34 cellular contexts compared by ENCODE assay signal in genomic region chr6:6176829-6177228, GRCh38.
"Had no signal": no experiment of that assay in that cellular context is flagged by ENCODE, and none has a peak within 500 bp of the region (broad histone marks: within the 10 kb centered on the region; RNA-seq: fewer than 3 reads in every experiment).

No MANE protein-coding gene starts in this region.

- H3K4me3 ChIP-seq: adrenal gland, body of pancreas, coronary artery, esophagus muscularis mucosa, gastrocnemius medialis had no signal

- H3K9me3 Mint-ChIP-seq: activated B cell treated with CpG ODN at 0.5 μM for 24 hours; activated naive CD4-positive, alpha-beta T cell treated with anti-CD3 and anti-CD28 coated beads for 36 hours; activated naive CD4-positive, alpha-beta T cell treated with anti-CD3 and anti-CD28 coated beads, Interleukin-2, amount 50 U/mL, for 24 hours; activated naive CD8-positive, alpha-beta T cell treated with anti-CD3 and anti-CD28 coated beads for 36 hours; activated naive CD8-positive, alpha-beta T cell treated with anti-CD3 and anti-CD28 coated beads, Interleukin-2, amount 50 U/mL, for 24 hours; activated T-helper 1 cell treated with anti-CD3 and anti-CD28 coated beads, Interleukin-12 subunit alpha, Interleukin-12 subunit beta, Interleukin-2, Interleukin-4 antibody, amounts not matched to agents 30 ng/mL and 10 ng/mL and 1 ng/mL, durations not matched to agents 14 hours and 24 hours and 36 hours; activated T-helper 2 cell treated with anti-CD3 and anti-CD28 coated beads, Interferon-gamma antibody, Interleukin-2, Interleukin-4, amounts not matched to agents 10 μg/mL and 5 μg/mL and 100 μg/mL, durations not matched to agents 14 hours and 24 hours and 36 hours; dendritic cell treated with granulocyte-macrophage colony-stimulating factor and Interleukin-4, amounts not matched to agents 40 ng/mL and 50 ng/mL, for 4 days; effector memory CD8-positive, alpha-beta T cell; T-helper 2 cell treated with Interferon-gamma antibody and Interleukin-4, amounts not matched to agents 5 μg/mL and 100 μg/mL, for 36 hours had no signal

- H3K36me3 ChIP-seq: adrenal gland, esophagus muscularis mucosa, gastrocnemius medialis, WERI-Rb-1 had no signal

- H3K27me3 Mint-ChIP-seq: dendritic cell treated with granulocyte-macrophage colony-stimulating factor and Interleukin-4, amounts not matched to agents 40 ng/mL and 50 ng/mL, for 4 days had no signal

- H3K4me1 Mint-ChIP-seq: activated B cell treated with CpG ODN at 0.5 μM for 24 hours; activated CD8-positive, alpha-beta memory T cell treated with anti-CD3 and anti-CD28 coated beads, Interleukin-2, amount 10 ng/mL, durations not matched to agents 7 days and 5 days; activated naive CD4-positive, alpha-beta T cell treated with anti-CD3 and anti-CD28 coated beads, Interleukin-2, amount 50 U/mL, for 24 hours; activated naive CD8-positive, alpha-beta T cell treated with anti-CD3 and anti-CD28 coated beads for 36 hours; activated naive CD8-positive, alpha-beta T cell treated with anti-CD3 and anti-CD28 coated beads, Interleukin-2, amount 50 U/mL, for 24 hours; T-helper 17 cell had no signal

- H3K9me3 ChIP-seq: adrenal gland, body of pancreas, esophagus muscularis mucosa, gastrocnemius medialis had no signal

- DNase-seq: activated B cell treated with CpG ODN at 0.5 μM for 24 hours; activated CD4-positive, alpha-beta T cell treated with anti-CD3 and anti-CD28 coated beads for 48 hours; activated CD4-positive, alpha-beta T cell treated with anti-CD3 and anti-CD28 coated beads, Interleukin-2, amount 50 U/mL, for 1 hour; activated CD4-positive, alpha-beta T cell treated with anti-CD3 and anti-CD28 coated beads, Interleukin-2, amount 50 U/mL, for 48 hours; activated CD8-positive, alpha-beta memory T cell treated with anti-CD3 and anti-CD28 coated beads, Interleukin-2, amount 10 ng/mL, durations not matched to agents 7 days and 5 days; activated CD8-positive, alpha-beta memory T cell treated with anti-CD3 and anti-CD28 coated beads, Interleukin-2, amount 50 U/mL, for 4 hours; activated CD8-positive, alpha-beta T cell treated with anti-CD3 and anti-CD28 coated beads, Interleukin-2, amount 10 ng/mL, durations not matched to agents 7 days and 5 days; activated effector memory CD4-positive, alpha-beta T cell treated with anti-CD3 and anti-CD28 coated beads, Interleukin-2, amount 50 U/mL, for 16 hours; activated naive CD4-positive, alpha-beta T cell treated with anti-CD3 and anti-CD28 coated beads for 36 hours; activated naive CD8-positive, alpha-beta T cell treated with anti-CD3 and anti-CD28 coated beads for 36 hours; activated naive CD8-positive, alpha-beta T cell treated with anti-CD3 and anti-CD28 coated beads, Interleukin-2, amount 50 U/mL, for 24 hours; activated T-cell treated with anti-CD3 and anti-CD28 coated beads, Interleukin-2, amount 50 U/mL, for 1 hour; activated T-cell treated with anti-CD3 and anti-CD28 coated beads, Interleukin-2, amount 50 U/mL, for 48 hours; adrenal gland; aorta; body of pancreas; effector CD4-positive, alpha-beta T cell; effector memory CD8-positive, alpha-beta T cell; erythroblast; foreskin keratinocyte; gastrocnemius medialis; glutamatergic neuron; T-helper 1 cell; T-helper 17 cell; T1000; WERI-Rb-1 had no signal

- H3K4me3 Mint-ChIP-seq: activated B cell treated with CpG ODN at 0.5 μM for 24 hours; activated CD8-positive, alpha-beta memory T cell treated with anti-CD3 and anti-CD28 coated beads, Interleukin-2, amount 10 ng/mL, durations not matched to agents 7 days and 5 days; activated CD8-positive, alpha-beta T cell treated with anti-CD3 and anti-CD28 coated beads, Interleukin-2, amount 10 ng/mL, durations not matched to agents 7 days and 5 days; activated naive CD4-positive, alpha-beta T cell treated with anti-CD3 and anti-CD28 coated beads for 36 hours; activated naive CD4-positive, alpha-beta T cell treated with anti-CD3 and anti-CD28 coated beads, Interleukin-2, amount 50 U/mL, for 24 hours; activated naive CD8-positive, alpha-beta T cell treated with anti-CD3 and anti-CD28 coated beads for 36 hours; activated naive CD8-positive, alpha-beta T cell treated with anti-CD3 and anti-CD28 coated beads, Interleukin-2, amount 50 U/mL, for 24 hours; activated T-helper 1 cell treated with anti-CD3 and anti-CD28 coated beads, Interleukin-12 subunit alpha, Interleukin-12 subunit beta, Interleukin-2, Interleukin-4 antibody, amounts not matched to agents 30 ng/mL and 10 ng/mL and 1 ng/mL, durations not matched to agents 14 hours and 24 hours and 36 hours; dendritic cell treated with granulocyte-macrophage colony-stimulating factor and Interleukin-4, amounts not matched to agents 40 ng/mL and 50 ng/mL, for 4 days; effector memory CD8-positive, alpha-beta T cell; T-helper 17 cell; T-helper 2 cell treated with Interferon-gamma antibody and Interleukin-4, amounts not matched to agents 5 μg/mL and 100 μg/mL, for 36 hours had no signal

- H3K27ac ChIP-seq: adrenal gland, body of pancreas, coronary artery, esophagus muscularis mucosa, foreskin keratinocyte, gastrocnemius medialis, WERI-Rb-1 had no signal

- H3K4me1 ChIP-seq: adrenal gland, body of pancreas, esophagus muscularis mucosa, foreskin keratinocyte, gastrocnemius medialis had no signal

- H3K27ac Mint-ChIP-seq: activated B cell treated with CpG ODN at 0.5 μM for 24 hours; activated CD8-positive, alpha-beta memory T cell treated with anti-CD3 and anti-CD28 coated beads, Interleukin-2, amount 10 ng/mL, durations not matched to agents 7 days and 5 days; activated CD8-positive, alpha-beta T cell treated with anti-CD3 and anti-CD28 coated beads, Interleukin-2, amount 10 ng/mL, durations not matched to agents 7 days and 5 days; activated naive CD4-positive, alpha-beta T cell treated with anti-CD3 and anti-CD28 coated beads for 36 hours; activated naive CD4-positive, alpha-beta T cell treated with anti-CD3 and anti-CD28 coated beads, Interleukin-2, amount 50 U/mL, for 24 hours; activated naive CD8-positive, alpha-beta T cell treated with anti-CD3 and anti-CD28 coated beads for 36 hours; activated naive CD8-positive, alpha-beta T cell treated with anti-CD3 and anti-CD28 coated beads, Interleukin-2, amount 50 U/mL, for 24 hours; activated T-helper 1 cell treated with anti-CD3 and anti-CD28 coated beads, Interleukin-12 subunit alpha, Interleukin-12 subunit beta, Interleukin-2, Interleukin-4 antibody, amounts not matched to agents 30 ng/mL and 10 ng/mL and 1 ng/mL, durations not matched to agents 14 hours and 24 hours and 36 hours; activated T-helper 2 cell treated with anti-CD3 and anti-CD28 coated beads, Interferon-gamma antibody, Interleukin-2, Interleukin-4, amounts not matched to agents 10 μg/mL and 5 μg/mL and 100 μg/mL, durations not matched to agents 14 hours and 24 hours and 36 hours; dendritic cell treated with granulocyte-macrophage colony-stimulating factor and Interleukin-4, amounts not matched to agents 40 ng/mL and 50 ng/mL, for 4 days; effector memory CD8-positive, alpha-beta T cell; T-helper 17 cell; T-helper 2 cell treated with Interferon-gamma antibody and Interleukin-4, amounts not matched to agents 5 μg/mL and 100 μg/mL, for 36 hours had no signal

- ATAC-seq: activated CD4-positive, CD25-positive, alpha-beta regulatory T cell treated with anti-CD3 and anti-CD28 coated beads, Interleukin-2, amount 50 U/mL, for 24 hours; activated CD8-positive, alpha-beta memory T cell treated with anti-CD3 and anti-CD28 coated beads, Interleukin-2, amount 10 ng/mL, durations not matched to agents 7 days and 5 days; activated CD8-positive, alpha-beta T cell treated with anti-CD3 and anti-CD28 coated beads, Interleukin-2, amount 10 ng/mL, durations not matched to agents 7 days and 5 days; activated naive CD8-positive, alpha-beta T cell treated with anti-CD3 and anti-CD28 coated beads, Interleukin-2, amount 50 U/mL, for 24 hours; body of pancreas; effector memory CD8-positive, alpha-beta T cell; foreskin keratinocyte; gastrocnemius medialis; T-helper 17 cell had no signal

- H3K27me3 ChIP-seq: adrenal gland, body of pancreas, foreskin keratinocyte, gastrocnemius medialis had no signal
